In the genomic region with DNA sequence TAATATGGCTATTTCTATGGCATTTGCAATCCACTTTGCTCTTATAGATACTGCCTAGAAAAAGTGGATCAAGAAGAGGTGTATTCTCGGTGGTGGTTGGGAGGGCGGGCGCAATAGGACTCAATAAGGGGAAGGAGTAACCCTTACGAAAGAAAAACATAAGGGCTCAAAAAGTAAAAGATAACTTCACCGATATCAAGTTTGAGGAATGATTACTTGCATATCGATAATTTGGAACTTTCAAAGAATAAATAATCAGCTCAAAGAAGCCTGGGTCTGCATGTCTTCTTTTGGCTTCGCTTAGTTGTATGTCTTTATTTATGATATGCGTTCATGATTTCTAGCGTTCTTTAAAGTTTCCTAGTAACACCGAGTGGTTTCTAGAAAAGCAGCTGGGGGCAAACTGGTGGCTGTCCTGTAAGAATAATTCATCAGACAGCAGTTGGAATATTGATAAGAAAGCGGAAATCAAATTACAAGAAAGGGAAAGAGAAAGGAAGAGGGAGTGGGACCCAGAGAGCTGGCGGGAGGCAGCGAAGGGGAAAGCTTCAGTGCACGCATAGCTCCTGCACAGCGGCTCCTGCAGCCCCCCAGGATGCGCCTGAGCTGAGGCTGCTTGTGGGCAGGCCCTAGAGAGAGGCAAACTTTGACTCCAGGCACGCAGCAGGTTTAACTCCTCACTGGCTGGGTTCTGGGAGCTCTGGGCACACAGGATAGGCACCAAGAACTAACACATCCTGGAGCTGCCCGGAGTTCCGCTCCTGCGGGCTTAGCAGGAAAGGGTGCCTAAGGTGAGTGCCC, we compare ENCODE assay signal across 11 cellular contexts. TPM values are rescaled to one million over a fixed set of nuclear protein-coding genes. Genes with fewer than 3 reads are reported as not detected.
DNase-seq lines count a peak whose midpoint lies in the region; ATAC-seq and TF ChIP-seq lines count a peak whose summit lies in the region.
"Had no signal": no experiment of that assay in that cellular context is flagged by ENCODE, and none has a peak within 500 bp of the region (broad histone marks: within the 10 kb centered on the region; RNA-seq: fewer than 3 reads in every experiment).

No MANE protein-coding gene starts in this region.

- no peak for TF ChIP-seq POLR2A in stomach (IDR thresholded peaks at IDR 0.05)
- TF ChIP-seq POLR2A in ovary (IDR thresholded peaks at IDR 0.05): no peak
- TF ChIP-seq POLR2A in vagina (IDR thresholded peaks at IDR 0.05): no peak

- H3K27me3 Mint-ChIP-seq in activated T-cell treated with anti-CD3 and anti-CD28 coated beads, Interleukin-2, amount 50 U/mL, for 72 hours (ENCODE audit: low read depth): peaks cover 52% of the 10 kb centered on the region
- peaks cover 28% of the 10 kb centered on the region for H3K27me3 Mint-ChIP-seq in activated T-helper 17 cell treated with anti-CD3 and anti-CD28 coated beads, Interleukin-2, amount 50 U/mL, for 72 hours

- H3K27ac ChIP-seq in iPS-20b (ENCODE audit: low read length) (no peak overlapping the region), stomach (no peak overlapping the region), ovary (no peak overlapping the region), vagina (no peak overlapping the region)

- no peak overlapping the region for H3K9ac ChIP-seq in iPS-20b (ENCODE audit: low read depth, low read length)

- H3K4me1 ChIP-seq in iPS-20b (ENCODE audit: insufficient read depth, low read length): peaks cover 14% of the 10 kb centered on the region; the same call in 1 of the 2 replicates
- H3K4me1 ChIP-seq in stomach: peaks cover 20 to 49% (median 37%) of the 10 kb centered on the region in 4 donors
- H3K4me1 ChIP-seq in ovary (ENCODE audit: insufficient read depth): peaks cover 1% of the 10 kb centered on the region
- peaks cover 32% of the 10 kb centered on the region for H3K4me1 ChIP-seq in vagina

- ATAC-seq in activated T-cell treated with anti-CD3 and anti-CD28 coated beads, Interleukin-2, amount 50 U/mL, for 72 hours (replicated peaks in 1 of 2): no peak
- no peak for ATAC-seq in activated T-helper 17 cell treated with anti-CD3 and anti-CD28 coated beads, Interleukin-2, amount 50 U/mL, for 72 hours (replicated peaks)

- H3K9me3 ChIP-seq in iPS-20b (ENCODE audit: insufficient read depth, low read depth, low read length): no peaks in the 10 kb centered on the region; the same call in 1 of the 2 replicates
- no peaks in the 10 kb centered on the region for H3K9me3 ChIP-seq in stomach
- no peaks in the 10 kb centered on the region for H3K9me3 ChIP-seq in ovary
- H3K9me3 ChIP-seq in vagina: no peaks in the 10 kb centered on the region

- H3K36me3 Mint-ChIP-seq in activated T-cell treated with anti-CD3 and anti-CD28 coated beads, Interleukin-2, amount 50 U/mL, for 72 hours (ENCODE audit: insufficient read depth in 2 of 2): no peaks in the 10 kb centered on the region
- H3K36me3 Mint-ChIP-seq in activated T-helper 17 cell treated with anti-CD3 and anti-CD28 coated beads, Interleukin-2, amount 50 U/mL, for 72 hours (ENCODE audit: low read depth): no peaks in the 10 kb centered on the region

- TF ChIP-seq CTCF in stomach (IDR thresholded peaks at IDR 0.05): no peak
- TF ChIP-seq CTCF in ovary (IDR thresholded peaks at IDR 0.05): no peak
- TF ChIP-seq CTCF in vagina (IDR thresholded peaks at IDR 0.05): no peak

- TF ChIP-seq EP300 in stomach (IDR thresholded peaks at IDR 0.05) (no peak), ovary (IDR thresholded peaks at IDR 0.05) (no peak)

- peaks cover 36% of the 10 kb centered on the region for H3K4me1 Mint-ChIP-seq in activated T-cell treated with anti-CD3 and anti-CD28 coated beads, Interleukin-2, amount 50 U/mL, for 72 hours (ENCODE audit: low read depth)
- peaks cover 30% of the 10 kb centered on the region for H3K4me1 Mint-ChIP-seq in activated T-helper 17 cell treated with anti-CD3 and anti-CD28 coated beads, Interleukin-2, amount 50 U/mL, for 72 hours

- H3K4me3 ChIP-seq in iPS-20b (ENCODE audit: low read length): peak overlapping the region; percentile 59; the same call in 1 of the 2 replicates
- peak overlapping the region in 3 of 4 donors; percentile 9 to 37 (median 32) for H3K4me3 ChIP-seq in stomach
- H3K4me3 ChIP-seq in ovary: no peak overlapping the region
- H3K4me3 ChIP-seq in vagina: no peak overlapping the region

- H3K36me3 ChIP-seq in iPS-20b (ENCODE audit: insufficient read depth, low read depth, low read length): no peaks in the 10 kb centered on the region
- H3K36me3 ChIP-seq in stomach: no peaks in the 10 kb centered on the region
- H3K36me3 ChIP-seq in ovary: no peaks in the 10 kb centered on the region
- H3K36me3 ChIP-seq in vagina: no peaks in the 10 kb centered on the region

- H3K27ac Mint-ChIP-seq in activated T-cell treated with anti-CD3 and anti-CD28 coated beads, Interleukin-2, amount 50 U/mL, for 72 hours: no peak overlapping the region
- H3K27ac Mint-ChIP-seq in activated T-helper 17 cell treated with anti-CD3 and anti-CD28 coated beads, Interleukin-2, amount 50 U/mL, for 72 hours: no peak overlapping the region

- H3K27me3 ChIP-seq in iPS-20b (ENCODE audit: insufficient read depth, low read length) (peaks cover 100% of the 10 kb centered on the region), stomach (peaks cover 5 to 79% (median 60%) of the 10 kb centered on the region in 3 donors), ovary (no peaks in the 10 kb centered on the region), vagina (peaks cover 3% of the 10 kb centered on the region)

- DNase-seq in activated T-cell treated with anti-CD3 and anti-CD28 coated beads, Interleukin-2, amount 50 U/mL, for 72 hours: no peak
- DNase-seq in activated T-cell treated with anti-CD3 and anti-CD28 coated beads for 4 hours: no peak
- no peak for DNase-seq in stomach
- DNase-seq in ovary: no peak
- DNase-seq in T-helper 2 cell: no peak
- no peak for DNase-seq in vagina (ENCODE audit: extremely low spot score in 2 of 2)
- DNase-seq: NCI-H524; stimulated activated CD8-positive, alpha-beta memory T cell treated with anti-CD3 and anti-CD28 coated beads, Interleukin-4, amount 100 ng/mL, for 48 hours; SW 1271 had no signal

- intact Hi-C loops in stomach (cut with DNase I; ENCODE audit: low total_unique reads): no loop called here
- intact Hi-C loops in ovary (cut with DNase I): no loop called here
- intact Hi-C loops in vagina (cut with DNase I): no loop called here

- peak overlapping the region; percentile 81 to 89 for H3K4me3 Mint-ChIP-seq in activated T-cell treated with anti-CD3 and anti-CD28 coated beads, Interleukin-2, amount 50 U/mL, for 72 hours
- peak overlapping the region; percentile 75 for H3K4me3 Mint-ChIP-seq in activated T-helper 17 cell treated with anti-CD3 and anti-CD28 coated beads, Interleukin-2, amount 50 U/mL, for 72 hours

- 19 to 34% (median 27%) methylated on average over 20 of the region's 20 CpGs for WGBS in stomach, 5 donors
- WGBS in ovary, 3 donors: 14 to 19% (median 14%) methylated on average over 20 of the region's 20 CpGs

- H3K9me3 Mint-ChIP-seq in activated T-cell treated with anti-CD3 and anti-CD28 coated beads, Interleukin-2, amount 50 U/mL, for 72 hours: no peaks in the 10 kb centered on the region
- no peaks in the 10 kb centered on the region for H3K9me3 Mint-ChIP-seq in activated T-helper 17 cell treated with anti-CD3 and anti-CD28 coated beads, Interleukin-2, amount 50 U/mL, for 72 hours

RNA-seq across cellular contexts. Expression of gene FLI1, which starts 9.1 kb away (rescaled TPM):
- total RNA-seq in activated T-cell treated with anti-CD3 and anti-CD28 coated beads, Interleukin-2, amount 50 U/mL, for 72 hours: 10 to 100 TPM; 48.6 to 58.5 TPM
- total RNA-seq in activated T-helper 17 cell treated with anti-CD3 and anti-CD28 coated beads, Interleukin-2, amount 50 U/mL, for 72 hours: 10 to 100 TPM; 55.6 to 73.4 TPM
- total RNA-seq in stomach (10 to 100 TPM in 3 of 5 donors, 1 to 10 TPM in 1, under 1 TPM in 1; 0.87 to 39.7 (median 13.0) TPM), ovary (10 to 100 TPM in 4 of 7 donors, 1 to 10 TPM in 3; 4.0 to 18.4 (median 12.1) TPM), vagina (29.5 TPM)
- polyA plus RNA-seq in stomach (1 to 10 TPM; 2.4 to 4.0 (median 3.6) TPM), ovary (10 to 100 TPM; 12.3 to 22.5 TPM)

Comparison
In these comparisons a context has a peak if more than half of its experiments do, and no peak if none do; other contexts are left out.
1. H3K4me3 ChIP-seq: peak in iPS-20b (single experiment) and stomach (3 of 4); none in ovary (single experiment) and vagina (0 of 2).